Comparison of ENCODE assay signal across 25 cellular contexts in genomic region chr17:56755310-56755709, GRCh38.
A peak's percentile ranks its signal among the peaks of the same experiment; 100 is the strongest.
DNase-seq lines count a peak whose midpoint lies in the region; ATAC-seq and TF ChIP-seq lines count a peak whose summit lies in the region.
"Had no signal": no experiment of that assay in that cellular context is flagged by ENCODE, and none has a peak within 500 bp of the region (broad histone marks: within the 10 kb centered on the region; RNA-seq: fewer than 3 reads in every experiment).

No MANE protein-coding gene starts in this region.

- no peaks in the 10 kb centered on the region for H3K79me2 ChIP-seq in neural progenitor cell (ENCODE audit: low read depth)

- no peak overlapping the region for H2AFZ ChIP-seq in neural progenitor cell (replicated peaks)

- H3K36me3 Mint-ChIP-seq in CD4-positive, CD25-positive, alpha-beta regulatory T cell, result no peaks in the 10 kb centered on the region
- no peaks in the 10 kb centered on the region for H3K36me3 Mint-ChIP-seq in HFFc6 (ENCODE audit: low read depth)
- peaks cover under 1% of the 10 kb centered on the region for H3K36me3 Mint-ChIP-seq in central memory CD8-positive, alpha-beta T cell (ENCODE audit: insufficient read depth)
- no peaks in the 10 kb centered on the region for H3K36me3 Mint-ChIP-seq in neural progenitor cell
- H3K36me3 Mint-ChIP-seq: CD14-positive monocyte had no signal

- H3K4me2 ChIP-seq in neural progenitor cell, result peak overlapping the region; percentile 44
- H3K4me2 ChIP-seq: PC-9 had no signal

- no peaks in the 10 kb centered on the region for H3K36me3 ChIP-seq in CD4-positive, CD25-positive, alpha-beta regulatory T cell (ENCODE audit: control insufficient read depth, insufficient read depth, low read length)
- H3K36me3 ChIP-seq in neural progenitor cell, result no peaks in the 10 kb centered on the region
- H3K36me3 ChIP-seq in colonic mucosa, result no peaks in the 10 kb centered on the region
- H3K36me3 ChIP-seq: brain microvascular endothelial cell, neutrophil, transverse colon had no signal

- no peaks in the 10 kb centered on the region for H4K20me1 ChIP-seq in neural progenitor cell (ENCODE audit: low read depth)

- H3K9ac ChIP-seq in neural progenitor cell, result no peak overlapping the region
- H3K9ac ChIP-seq in colonic mucosa (ENCODE audit: low read depth in 2 of 2, low read length in 2 of 2), result no peak overlapping the region

- H3F3A ChIP-seq in neural progenitor cell (ENCODE audit: low read depth), result peaks cover 6% of the 10 kb centered on the region

- H3K4me3 Mint-ChIP-seq in CD4-positive, CD25-positive, alpha-beta regulatory T cell, result peak overlapping the region in 1 of 4 donors; percentile 21
- H3K4me3 Mint-ChIP-seq in HFFc6, result peak overlapping the region; percentile 50
- H3K4me3 Mint-ChIP-seq in central memory CD8-positive, alpha-beta T cell, result no peak overlapping the region
- H3K4me3 Mint-ChIP-seq in neural progenitor cell, result peak overlapping the region; percentile 20
- H3K4me3 Mint-ChIP-seq: activated CD8-positive, alpha-beta T cell treated with anti-CD3 and anti-CD28 coated beads, Interleukin-2, amount 10 ng/mL, durations not matched to agents 7 days and 5 days; CD14-positive monocyte had no signal

- no peak overlapping the region for H3K27ac ChIP-seq in CD4-positive, CD25-positive, alpha-beta regulatory T cell (ENCODE audit: insufficient read depth, low read length, poor library complexity, severe bottlenecking)
- H3K27ac ChIP-seq in neural progenitor cell (no peak overlapping the region), colonic mucosa (no peak overlapping the region)
- H3K27ac ChIP-seq: neutrophil, PC-9, transverse colon had no signal

- H3K27me3 ChIP-seq in CD4-positive, CD25-positive, alpha-beta regulatory T cell (ENCODE audit: control insufficient read depth, insufficient read depth, low read length), result no peaks in the 10 kb centered on the region
- H3K27me3 ChIP-seq in neural progenitor cell (no peaks in the 10 kb centered on the region), colonic mucosa (no peaks in the 10 kb centered on the region)
- H3K27me3 ChIP-seq: brain microvascular endothelial cell had no signal

- TF ChIP-seq CTCF in HFFc6 (IDR thresholded peaks at IDR 0.05) (no peak), neural progenitor cell (IDR thresholded peaks at IDR 0.05) (no peak), colonic mucosa (IDR thresholded peaks at IDR 0.05) (no peak)

- peaks cover 6% of the 10 kb centered on the region for H3K27me3 Mint-ChIP-seq in CD4-positive, CD25-positive, alpha-beta regulatory T cell
- H3K27me3 Mint-ChIP-seq in HFFc6 (ENCODE audit: insufficient read depth) (peaks cover 2% of the 10 kb centered on the region; the same call in 1 of the 2 replicates), neural progenitor cell (ENCODE audit: insufficient read depth, low read depth) (peaks cover 4% of the 10 kb centered on the region)
- peaks cover 43% of the 10 kb centered on the region for H3K27me3 Mint-ChIP-seq in central memory CD8-positive, alpha-beta T cell

- peaks cover 6 to 69% (median 18%) of the 10 kb centered on the region in 4 donors for H3K4me1 Mint-ChIP-seq in CD4-positive, CD25-positive, alpha-beta regulatory T cell
- peaks cover 70% of the 10 kb centered on the region for H3K4me1 Mint-ChIP-seq in HFFc6 (ENCODE audit: low read depth)
- H3K4me1 Mint-ChIP-seq in central memory CD8-positive, alpha-beta T cell, result peaks cover 5% of the 10 kb centered on the region
- H3K4me1 Mint-ChIP-seq in neural progenitor cell, result peaks cover 42% of the 10 kb centered on the region

- no peaks in the 10 kb centered on the region for H3K9me3 Mint-ChIP-seq in CD4-positive, CD25-positive, alpha-beta regulatory T cell
- H3K9me3 Mint-ChIP-seq in HFFc6, result no peaks in the 10 kb centered on the region
- H3K9me3 Mint-ChIP-seq in central memory CD8-positive, alpha-beta T cell, result no peaks in the 10 kb centered on the region
- peaks cover 3% of the 10 kb centered on the region for H3K9me3 Mint-ChIP-seq in neural progenitor cell
- H3K9me3 Mint-ChIP-seq: T-helper 2 cell treated with Interferon-gamma antibody and Interleukin-4, amounts not matched to agents 5 μg/mL and 100 μg/mL, for 36 hours had no signal

- no peak for DNase-seq in CD4-positive, CD25-positive, alpha-beta regulatory T cell
- DNase-seq in HFFc6, result no peak
- no peak for DNase-seq in central memory CD8-positive, alpha-beta T cell (ENCODE audit: low spot score in 2 of 2)
- DNase-seq in neural progenitor cell (ENCODE audit: low spot score), result no peak
- DNase-seq in colonic mucosa, result no peak
- no peak for DNase-seq in activated naive CD4-positive, alpha-beta T cell (lab: John Stamatoyannopoulos, UW)
- DNase-seq: activated naive CD4-positive, alpha-beta T cell treated with anti-CD3 and anti-CD28 coated beads, Interleukin-2, amount 50 U/mL, for 16 hours; amniotic stem cell; GOT3; KG1; mammary epithelial cell; NCI-H1105 treated with DMSO at 0.1 percent for 48 hours; NCI-H187 treated with DMSO at 0.1 percent for 48 hours; NCI-H524; NK-92 treated with Interleukin-12 subunit alpha and Interleukin-12 subunit beta, amount 100 ng/mL, for 24 hours; PC-9; Right ventricle myocardium superior; stimulated activated CD4-positive, alpha-beta T cell treated with anti-CD3 and anti-CD28 coated beads, Interleukin-4, amount 100 ng/mL, for 24 hours; transverse colon had no signal

- no peak overlapping the region for H3K4me3 ChIP-seq in CD4-positive, CD25-positive, alpha-beta regulatory T cell (ENCODE audit: low read depth, low read length)
- H3K4me3 ChIP-seq in neural progenitor cell (no peak overlapping the region), colonic mucosa (no peak overlapping the region)
- H3K4me3 ChIP-seq: PC-9, transverse colon had no signal

- H3K27ac Mint-ChIP-seq in CD4-positive, CD25-positive, alpha-beta regulatory T cell, result peak overlapping the region; percentile 66 to 96 (median 84)
- H3K27ac Mint-ChIP-seq in HFFc6, result peak overlapping the region; percentile 99
- peak overlapping the region; percentile 11 for H3K27ac Mint-ChIP-seq in central memory CD8-positive, alpha-beta T cell (ENCODE audit: low read depth)
- no peak overlapping the region for H3K27ac Mint-ChIP-seq in neural progenitor cell
- H3K27ac Mint-ChIP-seq: CD14-positive monocyte had no signal

- intact Hi-C loops in colonic mucosa (cut with DNase I), result no loop called here

- H3K9me3 ChIP-seq in CD4-positive, CD25-positive, alpha-beta regulatory T cell (ENCODE audit: control insufficient read depth in 2 of 2, low read length in 2 of 2), result no peaks in the 10 kb centered on the region
- no peaks in the 10 kb centered on the region for H3K9me3 ChIP-seq in neural progenitor cell (ENCODE audit: low read depth)
- no peaks in the 10 kb centered on the region for H3K9me3 ChIP-seq in colonic mucosa
- H3K9me3 ChIP-seq: neutrophil, transverse colon had no signal

- ATAC-seq in CD4-positive, CD25-positive, alpha-beta regulatory T cell (ENCODE audit: low read depth in 2 of 2), result no peak
- no peak for ATAC-seq in central memory CD8-positive, alpha-beta T cell (replicated peaks; ENCODE audit: extremely low read depth, poor library complexity, severe bottlenecking)
- ATAC-seq in GM21723 (IDR thresholded peaks at IDR 0.05; ENCODE audit: unreplicated experiment), result no peak

- H3K4me1 ChIP-seq in CD4-positive, CD25-positive, alpha-beta regulatory T cell (ENCODE audit: control insufficient read depth, insufficient read depth, low read length, poor library complexity, severe bottlenecking), result peaks cover 27% of the 10 kb centered on the region
- peaks cover 11% of the 10 kb centered on the region for H3K4me1 ChIP-seq in neural progenitor cell
- no peaks in the 10 kb centered on the region for H3K4me1 ChIP-seq in colonic mucosa
- H3K4me1 ChIP-seq: transverse colon had no signal
